In genomic region chrX:49079489-49080428, GRCh38 we compare ENCODE assay signal across 8 cellular contexts. TPM values are rescaled to one million over a fixed set of nuclear protein-coding genes. Genes with fewer than 3 reads are reported as not detected.
DNase-seq lines count a peak whose midpoint lies in the region; ATAC-seq and TF ChIP-seq lines count a peak whose summit lies in the region.

Gene WDR45 (minus strand): TSS chrX:49079887. CDS start chrX:49078095, 1,792 bp downstream.

- peak within 1 kb of the TSS; percentile 92 for H3K27ac ChIP-seq in CD4-positive, alpha-beta T cell (ENCODE audit: low read depth, low read length)
- H3K27ac ChIP-seq in SK-N-SH (ENCODE audit: low read depth in 2 of 2, low read length in 1 of 2) (peak within 1 kb of the TSS; percentile 75 to 78), gastroesophageal sphincter (peak within 1 kb of the TSS; percentile 85 to 95 (median 92))

- TF ChIP-seq CTCF in CD4-positive, alpha-beta T cell (IDR thresholded peaks at IDR 0.05): no peak
- TF ChIP-seq CTCF in SK-N-SH (IDR thresholded peaks at IDR 0.05): no peak
- no peak for TF ChIP-seq CTCF in gastroesophageal sphincter (IDR thresholded peaks at IDR 0.05)

- H3K27me3 Mint-ChIP-seq in CD4-positive, alpha-beta T cell: no peaks in the 10 kb centered on the region
- no peaks in the 10 kb centered on the region for H3K27me3 Mint-ChIP-seq in activated naive CD4-positive, alpha-beta T cell treated with anti-CD3 and anti-CD28 coated beads, Interleukin-2, amount 10 ng/mL, durations not matched to agents 7 days and 5 days

- TF ChIP-seq EP300 in SK-N-SH (IDR thresholded peaks at IDR 0.05; ENCODE audit: borderline replicate concordance in 1 of 2, low read depth in 1 of 2, low read length in 1 of 2): no peak
- no peak for TF ChIP-seq EP300 in gastroesophageal sphincter (IDR thresholded peaks at IDR 0.05)

- H3K9ac ChIP-seq in SK-N-SH: peak within 1 kb of the TSS; percentile 83

- H3K9me3 ChIP-seq in CD4-positive, alpha-beta T cell (ENCODE audit: control insufficient read depth, low read length): no peaks in the 10 kb centered on the region
- H3K9me3 ChIP-seq in SK-N-SH (no peaks in the 10 kb centered on the region), gastroesophageal sphincter (no peaks in the 10 kb centered on the region)

- ATAC-seq in CD4-positive, alpha-beta T cell (ENCODE audit: poor library complexity): peak; percentile 82
- ATAC-seq in GM19468 (IDR thresholded peaks at IDR 0.05; ENCODE audit: extremely low read depth, unreplicated experiment): peak; percentile 23
- peak; percentile 91 for ATAC-seq in gastroesophageal sphincter

- POLR2A ChIA-PET in CD4-positive, alpha-beta T cell (lab: Charles Lee): interaction anchor here (0.7 to 2.0 kb wide), 18 partner anchors 11 to 1935 kb away, joined by 3 to 14 read pairs (median 4); partner anchors contain the start of genes CCDC22, GRIPAP1, NDUFB11 and PLP2
- POLR2A ChIA-PET in SK-N-SH (lab: Yijun Ruan, JAX): interaction anchor here (1.3 kb wide), 1 partner anchor 21 kb away, joined by 4 read pairs; no protein-coding TSS in a partner anchor

- H2AFZ ChIP-seq in SK-N-SH (ENCODE audit: low read depth): peak within 1 kb of the TSS; percentile 79

- peak within 1 kb of the TSS; percentile 67 for H3K4me3 ChIP-seq in Jurkat, Clone E6-1 (ENCODE audit: low read length)
- peak within 1 kb of the TSS; percentile 58 to 65 for H3K4me3 ChIP-seq in SK-N-SH (ENCODE audit: low read depth in 2 of 2, low read length in 1 of 2)
- peak within 1 kb of the TSS; percentile 67 to 79 for H3K4me3 ChIP-seq in gastroesophageal sphincter

- intact Hi-C loops in CD4-positive, alpha-beta T cell (cut with DNase I, micrococcal nuclease): loop anchor here in 1 of 2 experiments (5.0 kb wide), 1 partner anchor 37 kb away; the partner anchor contains the start of gene TFE3

- DNase-seq in CD4-positive, alpha-beta T cell: peak; percentile 38 to 71 (median 61)
- peak; percentile 35 for DNase-seq in Jurkat, Clone E6-1 (ENCODE audit: low read depth, low spot score)
- DNase-seq in SK-N-SH (peak; percentile 85), nucleus accumbens (lab: John Stamatoyannopoulos, UW) (peak in 53 of 56 donors; percentile 7 to 80 (median 54)), superior temporal gyrus (ENCODE audit: extremely low spot score) (peak; percentile 62)
- peak; percentile 83 for DNase-seq in activated naive CD4-positive, alpha-beta T cell treated with anti-CD3 and anti-CD28 coated beads, Interleukin-2, amount 10 ng/mL, durations not matched to agents 7 days and 5 days

- TF ChIP-seq POLR2A in gastroesophageal sphincter (IDR thresholded peaks at IDR 0.05): peak; percentile 58 to 68

- H3K4me1 ChIP-seq in SK-N-SH (ENCODE audit: control insufficient read depth in 1 of 2, insufficient read depth in 2 of 2, low read depth in 1 of 2, low read length in 1 of 2) (peaks cover 0 to 5% of the 10 kb centered on the region in 2 experiments; a peak in 1 of 4 replicates), gastroesophageal sphincter (peaks cover 0 to 15% (median 3%) of the 10 kb centered on the region in 3 donors)

- H3K36me3 ChIP-seq in SK-N-SH (replicated peaks in 1 of 2; ENCODE audit: control insufficient read depth in 1 of 2, insufficient read depth in 2 of 2, low read length in 1 of 2): peaks cover 0 to 3% of the 10 kb centered on the region in 2 experiments
- peaks cover 0 to 33% of the 10 kb centered on the region in 2 donors for H3K36me3 ChIP-seq in gastroesophageal sphincter

- H3K4me3 Mint-ChIP-seq in CD4-positive, alpha-beta T cell: peak within 1 kb of the TSS; percentile 97
- peak within 1 kb of the TSS; percentile 99 for H3K4me3 Mint-ChIP-seq in activated naive CD4-positive, alpha-beta T cell treated with anti-CD3 and anti-CD28 coated beads, Interleukin-2, amount 10 ng/mL, durations not matched to agents 7 days and 5 days

- peak within 1 kb of the TSS; percentile 79 for H3K4me2 ChIP-seq in SK-N-SH

- H3K36me3 Mint-ChIP-seq in CD4-positive, alpha-beta T cell (ENCODE audit: low read depth): peaks cover 25% of the 10 kb centered on the region
- peaks cover 15% of the 10 kb centered on the region for H3K36me3 Mint-ChIP-seq in activated naive CD4-positive, alpha-beta T cell treated with anti-CD3 and anti-CD28 coated beads, Interleukin-2, amount 10 ng/mL, durations not matched to agents 7 days and 5 days

- no peak for TF ChIP-seq RAD21 in SK-N-SH (IDR thresholded peaks at IDR 0.05; ENCODE audit: low read length)

- no peaks in the 10 kb centered on the region for H3K9me3 Mint-ChIP-seq in CD4-positive, alpha-beta T cell
- no peaks in the 10 kb centered on the region for H3K9me3 Mint-ChIP-seq in activated naive CD4-positive, alpha-beta T cell treated with anti-CD3 and anti-CD28 coated beads, Interleukin-2, amount 10 ng/mL, durations not matched to agents 7 days and 5 days

- CTCF ChIA-PET in CD4-positive, alpha-beta T cell (lab: Charles Lee): interaction anchor here (1.1 to 1.4 kb wide), 2 partner anchors 36 to 84 kb away, joined by 3 to 5 read pairs; no protein-coding TSS in a partner anchor
- CTCF ChIA-PET in SK-N-SH (lab: Yijun Ruan, JAX): interaction anchor here (1.0 kb wide), 1 partner anchor 111 kb away, joined by 3 read pairs; no protein-coding TSS in a partner anchor
- CTCF ChIA-PET in activated naive CD4-positive, alpha-beta T cell treated with anti-CD3 and anti-CD28 coated beads, Interleukin-2, amount 10 ng/mL, durations not matched to agents 7 days and 5 days (lab: Charles Lee): no interaction called here

- no peaks in the 10 kb centered on the region for H3K27me3 ChIP-seq in CD4-positive, alpha-beta T cell (ENCODE audit: control insufficient read depth, insufficient read depth, low read length)
- no peaks in the 10 kb centered on the region; the same call in 1 of the 2 replicates for H3K27me3 ChIP-seq in SK-N-SH (ENCODE audit: insufficient read depth)
- no peaks in the 10 kb centered on the region for H3K27me3 ChIP-seq in gastroesophageal sphincter

- H3K4me1 Mint-ChIP-seq in CD4-positive, alpha-beta T cell (ENCODE audit: low read depth): peaks cover 12% of the 10 kb centered on the region
- H3K4me1 Mint-ChIP-seq in activated naive CD4-positive, alpha-beta T cell treated with anti-CD3 and anti-CD28 coated beads, Interleukin-2, amount 10 ng/mL, durations not matched to agents 7 days and 5 days: peaks cover 23% of the 10 kb centered on the region

- H3F3A ChIP-seq in SK-N-SH (replicated peaks; ENCODE audit: insufficient read depth): no peaks in the 10 kb centered on the region

- 0 out of 2 replicates have a peak, but pooled peaks cover 4% of the 10 kb centered on the region for H3K79me2 ChIP-seq in SK-N-SH (ENCODE audit: insufficient read depth)

- H4K20me1 ChIP-seq in SK-N-SH (ENCODE audit: insufficient read depth): no peaks in the 10 kb centered on the region

- WGBS in SK-N-SH (ENCODE audit: low lambda C conversion rate): 24% methylated on average over 18 of the region's 55 CpGs
- WGBS in gastroesophageal sphincter (ENCODE audit: low coverage in 1 of 2), 2 donors: 0 to 44% methylated on average over 2 to 21 of the region's 55 CpGs

- H3K9me2 ChIP-seq in SK-N-SH: no peaks in the 10 kb centered on the region

- peak within 1 kb of the TSS; percentile 100 for H3K27ac Mint-ChIP-seq in CD4-positive, alpha-beta T cell
- H3K27ac Mint-ChIP-seq in activated naive CD4-positive, alpha-beta T cell treated with anti-CD3 and anti-CD28 coated beads, Interleukin-2, amount 10 ng/mL, durations not matched to agents 7 days and 5 days: peak within 1 kb of the TSS; percentile 98

TF ChIP-seq in SK-N-SH, 30 proteins besides CTCF, POLR2A, EP300 and RAD21 (continues in another document):
- TF ChIP-seq GABPA (IDR thresholded peaks at IDR 0.05; ENCODE audit: low read depth) (peak; percentile 83), TEAD4 (IDR thresholded peaks at IDR 0.05; ENCODE audit: borderline replicate concordance, insufficient read depth) (no peak), FOSL2 (IDR thresholded peaks at IDR 0.05; ENCODE audit: borderline replicate concordance, low read depth) (peak; percentile 81), ZBTB33 (IDR thresholded peaks at IDR 0.05; ENCODE audit: borderline replicate concordance, low read depth) (0 out of 2 replicates have a peak, but pooled peaks have one; percentile 45), SMC3 (IDR thresholded peaks at IDR 0.05; ENCODE audit: low read depth, low read length) (no peak), CHD2 (IDR thresholded peaks at IDR 0.05; ENCODE audit: low read length, partially characterized antibody) (no peak), IRF3 (IDR thresholded peaks at IDR 0.05; ENCODE audit: low read depth, low read length) (no peak), TAF1 (IDR thresholded peaks at IDR 0.05; ENCODE audit: borderline replicate concordance, low read depth, low read length) (peak; percentile 64; the same call in 1 of the 2 replicates)

RNA-seq across cellular contexts. Expression of gene WDR45, which starts in this region (rescaled TPM):
- 10 to 100 TPM; 74.8 to 78.7 TPM for total RNA-seq in CD4-positive, alpha-beta T cell
- polyA plus RNA-seq in Jurkat, Clone E6-1 (2012; ENCODE audit: insufficient read depth, insufficient read length): 23.5 TPM
- polyA plus RNA-seq in SK-N-SH (2012; rRNA removed): 108 and 129 TPM in 2 replicates
- polyA plus RNA-seq in SK-N-SH (2012; cell fraction: cytosol; rRNA removed): 40.6 and 56.6 TPM in 2 replicates
- polyA plus RNA-seq in SK-N-SH (2012; cell fraction: nucleus; rRNA removed): 495 and 561 TPM in 2 replicates
- total RNA-seq in gastroesophageal sphincter: 100 to 1,000 TPM in 1 of 4 donors, 10 to 100 TPM in 3; 60.8 to 101 (median 80.9) TPM

Comparison
In these comparisons a context has a peak if more than half of its experiments do, and no peak if none do; other contexts are left out.
1. Peak in every context shown above with its lines: DNase-seq, ATAC-seq, H3K4me3 ChIP-seq and H3K27ac ChIP-seq.
2. ATAC-seq: peak in every context shown above with its lines; median percentile 91 in gastroesophageal sphincter; 82 in CD4-positive, alpha-beta T cell; 23 in GM19468.
3. DNase-seq: peak in every context shown above with its lines; median percentile 85 in SK-N-SH; 83 in activated naive CD4-positive, alpha-beta T cell treated with anti-CD3 and anti-CD28 coated beads, Interleukin-2, amount 10 ng/mL, durations not matched to agents 7 days and 5 days; 62 in superior temporal gyrus; 61 in CD4-positive, alpha-beta T cell; 54 in nucleus accumbens; 35 in Jurkat, Clone E6-1.